26 cellular contexts compared by ENCODE assay signal in the genomic region with DNA sequence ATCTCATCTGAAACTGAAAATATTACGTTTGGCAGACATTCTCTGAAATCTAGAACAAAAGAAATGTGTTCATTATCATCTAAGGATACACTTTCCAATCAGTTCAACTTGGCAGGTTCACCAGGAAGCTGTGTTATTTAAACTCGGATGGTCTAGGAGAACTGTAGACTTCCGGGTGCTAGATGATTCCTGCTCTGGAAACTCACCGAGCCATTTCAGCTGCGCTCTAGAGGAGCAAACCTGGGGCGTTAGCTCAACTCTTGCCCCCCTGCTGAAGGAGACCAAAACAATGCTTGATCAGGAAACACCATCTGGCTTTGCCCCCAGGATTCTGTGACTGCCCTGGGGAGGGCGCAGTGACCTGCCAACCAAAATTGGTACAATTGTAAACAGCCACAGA. TPM values are rescaled to one million over a fixed set of nuclear protein-coding genes. Genes with fewer than 3 reads are reported as not detected.
DNase-seq lines count a peak whose midpoint lies in the region; TF ChIP-seq lines count a peak whose summit lies in the region.
"Had no signal": no experiment of that assay in that cellular context is flagged by ENCODE, and none has a peak within 500 bp of the region (broad histone marks: within the 10 kb centered on the region; RNA-seq: fewer than 3 reads in every experiment).

No MANE protein-coding gene starts in this region.

- peaks cover 3% of the 10 kb centered on the region for H4K20me1 ChIP-seq in osteoblast (ENCODE audit: insufficient read depth, low read length)

- TF ChIP-seq RAD21 in Ishikawa (IDR thresholded peaks at IDR 0.05; ENCODE audit: low read depth): 0 out of 2 replicates have a peak, but pooled peaks have one; percentile 1

- TF ChIP-seq EP300 in Ishikawa (IDR thresholded peaks at IDR 0.05; ENCODE audit: borderline replicate concordance): no peak

- peak overlapping the region; percentile 100 for H3K27ac ChIP-seq in 22Rv1
- H3K27ac ChIP-seq in osteoblast (ENCODE audit: low read depth, low read length): no peak overlapping the region
- H3K27ac ChIP-seq: parathyroid adenoma, SJSA1, WERI-Rb-1 had no signal

- peak; percentile 62 for DNase-seq in dermis blood vessel endothelial cell
- DNase-seq in osteoblast (ENCODE audit: insufficient read length, low spot score, missing footprints): no peak
- no peak for DNase-seq in inferior parietal cortex (ENCODE audit: extremely low spot score)
- DNase-seq in NCI-H748 treated with DMSO at 0.1 percent for 48 hours (lab: John Stamatoyannopoulos, UW): no peak
- no peak for DNase-seq in GM10266 (ENCODE audit: extremely low spot score)
- no peak for DNase-seq in SIG-M5 (lab: John Stamatoyannopoulos, UW)
- DNase-seq: activated CD4-positive, alpha-beta memory T cell treated with anti-CD3 and anti-CD28 coated beads for 36 hours; activated naive CD4-positive, alpha-beta T cell; activated T-cell treated with anti-CD3 and anti-CD28 coated beads, Interleukin-2, amount 50 U/mL, for 1 hour; amygdala; effector memory CD4-positive, alpha-beta T cell; EL; esophagus squamous epithelium; KG1; naive thymus-derived CD4-positive, alpha-beta T cell; NCI-H2107; NCI-H774; stimulated activated CD4-positive, alpha-beta T cell treated with anti-CD3 and anti-CD28 coated beads, Interleukin-4, amount 100 ng/mL, for 1 hour; WERI-Rb-1 had no signal

- peaks cover 5% of the 10 kb centered on the region for H3K4me1 ChIP-seq in osteoblast (ENCODE audit: insufficient read depth, low read length)
- H3K4me1 ChIP-seq: parathyroid adenoma, SJSA1 had no signal

- H3K27me3 ChIP-seq in osteoblast (ENCODE audit: insufficient read depth, low read length): no peaks in the 10 kb centered on the region
- H3K27me3 ChIP-seq: esophagus squamous epithelium, SJSA1 had no signal

- H3K36me3 ChIP-seq in osteoblast (ENCODE audit: insufficient read depth, low read length): peaks cover 53% of the 10 kb centered on the region
- H3K36me3 ChIP-seq: esophagus squamous epithelium, SJSA1, WERI-Rb-1 had no signal

- H3K4me3 ChIP-seq in osteoblast (ENCODE audit: insufficient read depth, low read length): no peak overlapping the region
- H3K4me3 ChIP-seq: esophagus squamous epithelium, SJSA1, smooth muscle cell had no signal

- no peak for TF ChIP-seq CTCF in 22Rv1 (IDR thresholded peaks at IDR 0.05)
- TF ChIP-seq CTCF in osteoblast (IDR thresholded peaks at IDR 0.05; ENCODE audit: extremely low read depth, low read depth, low read length): no peak
- no peak for TF ChIP-seq CTCF in GM10266 (IDR thresholded peaks at IDR 0.05; ENCODE audit: control insufficient read depth, insufficient read depth, low read depth, missing control alignments)

- H2AFZ ChIP-seq in osteoblast (ENCODE audit: low read length): peak overlapping the region; percentile 47
- H2AFZ ChIP-seq: parathyroid adenoma had no signal

- H3K79me2 ChIP-seq in osteoblast (ENCODE audit: insufficient read depth, low read length): peaks cover 82% of the 10 kb centered on the region
- H3K79me2 ChIP-seq: parathyroid adenoma had no signal

- H3K9me3 ChIP-seq in osteoblast (ENCODE audit: low read depth, low read length): no peaks in the 10 kb centered on the region
- H3K9me3 ChIP-seq: esophagus squamous epithelium, SJSA1 had no signal

- H3K4me2 ChIP-seq in osteoblast (ENCODE audit: insufficient read depth, low read length): no peak overlapping the region
- H3K4me2 ChIP-seq: smooth muscle cell had no signal

TF ChIP-seq in Ishikawa, 13 proteins besides CTCF, POLR2A, EP300 and RAD21:
- TF ChIP-seq NFIC (IDR thresholded peaks at IDR 0.05) (no peak), CREB1 (IDR thresholded peaks at IDR 0.05; ENCODE audit: low read depth) (no peak), FOXM1 (IDR thresholded peaks at IDR 0.05; ENCODE audit: borderline replicate concordance, low read depth) (no peak), MAX (IDR thresholded peaks at IDR 0.05) (no peak), ZBTB7A (IDR thresholded peaks at IDR 0.05; ENCODE audit: low read depth) (no peak), CEBPB (IDR thresholded peaks at IDR 0.05) (no peak), TAF1 (IDR thresholded peaks at IDR 0.05; ENCODE audit: low read depth) (no peak), TEAD4 (IDR thresholded peaks at IDR 0.05) (no peak), EGR1 (IDR thresholded peaks at IDR 0.05) (no peak), TCF12 (IDR thresholded peaks at IDR 0.05; ENCODE audit: low read depth) (no peak), YY1 (IDR thresholded peaks at IDR 0.05; ENCODE audit: low read depth) (no peak)
- TF ChIP-seq, protein P1, sequence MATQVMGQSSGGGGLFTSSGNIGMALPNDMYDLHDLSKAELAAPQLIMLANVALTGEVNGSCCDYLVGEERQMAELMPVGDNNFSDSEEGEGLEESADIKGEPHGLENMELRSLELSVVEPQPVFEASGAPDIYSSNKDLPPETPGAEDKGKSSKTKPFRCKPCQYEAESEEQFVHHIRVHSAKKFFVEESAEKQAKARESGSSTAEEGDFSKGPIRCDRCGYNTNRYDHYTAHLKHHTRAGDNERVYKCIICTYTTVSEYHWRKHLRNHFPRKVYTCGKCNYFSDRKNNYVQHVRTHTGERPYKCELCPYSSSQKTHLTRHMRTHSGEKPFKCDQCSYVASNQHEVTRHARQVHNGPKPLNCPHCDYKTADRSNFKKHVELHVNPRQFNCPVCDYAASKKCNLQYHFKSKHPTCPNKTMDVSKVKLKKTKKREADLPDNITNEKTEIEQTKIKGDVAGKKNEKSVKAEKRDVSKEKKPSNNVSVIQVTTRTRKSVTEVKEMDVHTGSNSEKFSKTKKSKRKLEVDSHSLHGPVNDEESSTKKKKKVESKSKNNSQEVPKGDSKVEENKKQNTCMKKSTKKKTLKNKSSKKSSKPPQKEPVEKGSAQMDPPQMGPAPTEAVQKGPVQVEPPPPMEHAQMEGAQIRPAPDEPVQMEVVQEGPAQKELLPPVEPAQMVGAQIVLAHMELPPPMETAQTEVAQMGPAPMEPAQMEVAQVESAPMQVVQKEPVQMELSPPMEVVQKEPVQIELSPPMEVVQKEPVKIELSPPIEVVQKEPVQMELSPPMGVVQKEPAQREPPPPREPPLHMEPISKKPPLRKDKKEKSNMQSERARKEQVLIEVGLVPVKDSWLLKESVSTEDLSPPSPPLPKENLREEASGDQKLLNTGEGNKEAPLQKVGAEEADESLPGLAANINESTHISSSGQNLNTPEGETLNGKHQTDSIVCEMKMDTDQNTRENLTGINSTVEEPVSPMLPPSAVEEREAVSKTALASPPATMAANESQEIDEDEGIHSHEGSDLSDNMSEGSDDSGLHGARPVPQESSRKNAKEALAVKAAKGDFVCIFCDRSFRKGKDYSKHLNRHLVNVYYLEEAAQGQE (IDR thresholded peaks at IDR 0.05; ENCODE audit: low read depth): no peak
- TF ChIP-seq, protein P2, sequence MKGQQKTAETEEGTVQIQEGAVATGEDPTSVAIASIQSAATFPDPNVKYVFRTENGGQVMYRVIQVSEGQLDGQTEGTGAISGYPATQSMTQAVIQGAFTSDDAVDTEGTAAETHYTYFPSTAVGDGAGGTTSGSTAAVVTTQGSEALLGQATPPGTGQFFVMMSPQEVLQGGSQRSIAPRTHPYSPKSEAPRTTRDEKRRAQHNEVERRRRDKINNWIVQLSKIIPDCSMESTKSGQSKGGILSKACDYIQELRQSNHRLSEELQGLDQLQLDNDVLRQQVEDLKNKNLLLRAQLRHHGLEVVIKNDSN (IDR thresholded peaks at IDR 0.05): no peak

RNA-seq across cellular contexts. Expression of gene MLPH, which starts 22.9 kb away (rescaled TPM):
- total RNA-seq in dermis blood vessel endothelial cell (0.28 and 1.0 TPM in 2 replicates), osteoblast (25.7 and 32.1 TPM in 2 replicates)
- total RNA-seq: activated CD4-positive, alpha-beta memory T cell treated with anti-CD3 and anti-CD28 coated beads for 36 hours; naive thymus-derived CD4-positive, alpha-beta T cell had no signal

RNA-seq across cellular contexts. Expression of gene PRLH, which starts 56.5 kb away (rescaled TPM):
- total RNA-seq in dermis blood vessel endothelial cell (not detected in 2 replicates), osteoblast (not detected in 2 replicates)
- total RNA-seq: activated CD4-positive, alpha-beta memory T cell treated with anti-CD3 and anti-CD28 coated beads for 36 hours; esophagus squamous epithelium; glomerular endothelial cell; lower leg skin; naive thymus-derived CD4-positive, alpha-beta T cell; SJSA1; smooth muscle cell had no signal

Comparison
In these comparisons a context has a peak if more than half of its experiments do, and no peak if none do; other contexts are left out.
1. RNA of gene MLPH, which starts 22.9 kb away (total RNA-seq): 25.7 to 32.1 TPM in osteoblast; 0.28 to 1.0 TPM in dermis blood vessel endothelial cell; every median in the first group is over 10 times any median in the second.